In genomic region chr11:68581439-68581838, GRCh38 we compare ENCODE assay signal across 15 cellular contexts.
A peak's percentile ranks its signal among the peaks of the same experiment; 100 is the strongest.
DNase-seq lines count a peak whose midpoint lies in the region; ATAC-seq and TF ChIP-seq lines count a peak whose summit lies in the region.
"Had no signal": no experiment of that assay in that cellular context is flagged by ENCODE, and none has a peak within 500 bp of the region (broad histone marks: within the 10 kb centered on the region; RNA-seq: fewer than 3 reads in every experiment).

No MANE protein-coding gene starts in this region.

- BruUV-seq in Calu3 (replicated peaks; lab: Mats Ljungman, UMichigan), result no TSS peak

- peaks cover 38% of the 10 kb centered on the region for H3K36me3 Mint-ChIP-seq in Calu3 (ENCODE audit: insufficient read depth, unreplicated experiment)

- peak overlapping the region; percentile 85 for H3K27ac Mint-ChIP-seq in Calu3 (ENCODE audit: unreplicated experiment)
- H3K27ac Mint-ChIP-seq: CD8-positive, alpha-beta T cell had no signal

- DNase-seq in Calu3 (no peak), NCI-H187 (lab: John Stamatoyannopoulos, UW) (peak; percentile 11 to 42), coronary artery (ENCODE audit: low spot score) (no peak), sciatic nerve (ENCODE audit: low spot score) (no peak), head of caudate nucleus (no peak), GM19240 (ENCODE audit: insufficient read length, low spot score) (no peak)
- DNase-seq: activated naive CD8-positive, alpha-beta T cell treated with anti-CD3 and anti-CD28 coated beads for 36 hours; CD8-positive, alpha-beta T cell; islet precursor cell; naive B cell; stimulated activated CD4-positive, alpha-beta T cell treated with anti-CD3 and anti-CD28 coated beads, Interleukin-4, amount 100 ng/mL, for 4 hours; stimulated activated naive CD4-positive, alpha-beta T cell had no signal

- no peaks in the 10 kb centered on the region for H3K9me3 Mint-ChIP-seq in Calu3 (ENCODE audit: low read depth, unreplicated experiment)
- H3K9me3 Mint-ChIP-seq: activated naive CD8-positive, alpha-beta T cell treated with anti-CD3 and anti-CD28 coated beads for 36 hours; CD8-positive, alpha-beta T cell; central memory CD8-positive, alpha-beta T cell; naive B cell had no signal

- no peak overlapping the region for H3K4me3 Mint-ChIP-seq in Calu3 (ENCODE audit: low read depth, unreplicated experiment)
- H3K4me3 Mint-ChIP-seq: activated naive CD8-positive, alpha-beta T cell treated with anti-CD3 and anti-CD28 coated beads for 36 hours; CD8-positive, alpha-beta T cell; central memory CD8-positive, alpha-beta T cell; naive B cell had no signal

- H3K4me1 Mint-ChIP-seq in Calu3 (ENCODE audit: low read depth, unreplicated experiment), result peaks cover 45% of the 10 kb centered on the region

- CTCF ChIA-PET in Calu3 (lab: Charles Lee), result no interaction called here

- intact Hi-C loops in Calu3 (cut with micrococcal nuclease; ENCODE audit: unreplicated experiment) (no loop called here), sciatic nerve (cut with DNase I) (no loop called here), head of caudate nucleus (cut with DNase I) (no loop called here)

- H3K27me3 Mint-ChIP-seq in Calu3 (ENCODE audit: unreplicated experiment), result no peaks in the 10 kb centered on the region
- H3K27me3 Mint-ChIP-seq: activated naive CD8-positive, alpha-beta T cell treated with anti-CD3 and anti-CD28 coated beads for 36 hours; central memory CD8-positive, alpha-beta T cell; naive B cell had no signal

- ATAC-seq in sciatic nerve, result peak; percentile 69
- ATAC-seq in HG03196 (IDR thresholded peaks at IDR 0.05; ENCODE audit: unreplicated experiment), result no peak
- ATAC-seq: CD8-positive, alpha-beta T cell had no signal

- H3K4me3 ChIP-seq in coronary artery, result no peak overlapping the region
- H3K4me3 ChIP-seq: SJSA1 had no signal

- H3K27ac ChIP-seq in coronary artery, result peak overlapping the region; percentile 11 to 73
- H3K27ac ChIP-seq: SJSA1 had no signal

- TF ChIP-seq CTCF in Calu3 (IDR thresholded peaks at IDR 0.05; ENCODE audit: unreplicated experiment) (no peak), coronary artery (IDR thresholded peaks at IDR 0.05) (no peak)

Comparison
In these comparisons a context has a peak if more than half of its experiments do, and no peak if none do; other contexts are left out.
1. DNase-seq: peak in NCI-H187 (2 of 2); none in Calu3 (single experiment), coronary artery (single experiment), sciatic nerve (single experiment), head of caudate nucleus (0 of 42) and GM19240 (single experiment).